ENCODE assay signal across 23 cellular contexts in the genomic region with DNA sequence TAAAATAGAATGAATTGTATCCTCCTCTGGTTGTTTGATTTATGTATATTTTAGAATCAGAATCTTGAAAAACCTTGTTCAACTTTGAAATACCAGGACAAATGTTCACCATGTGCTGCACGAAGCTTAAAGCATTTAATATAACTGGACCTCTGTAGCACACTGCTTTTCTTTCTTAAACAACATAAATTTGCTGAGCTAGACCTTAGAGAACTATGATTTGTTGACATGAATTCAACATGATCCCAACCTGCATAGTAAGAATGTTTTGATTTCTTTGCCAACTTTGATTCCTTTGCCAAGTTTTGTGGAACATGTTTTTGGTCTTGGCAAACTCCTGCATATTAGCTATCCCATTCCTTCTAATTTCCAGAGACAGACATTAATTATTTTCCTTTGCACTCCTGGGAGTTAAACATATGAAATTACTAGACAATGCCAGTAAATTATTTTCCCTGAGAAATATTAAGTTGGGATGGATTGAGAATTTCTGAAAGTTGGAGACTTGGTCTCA.
"Had no signal": no experiment of that assay in that cellular context is flagged by ENCODE, and none has a peak within 500 bp of the region (broad histone marks: within the 10 kb centered on the region; RNA-seq: fewer than 3 reads in every experiment).

No MANE protein-coding gene starts in this region.

- H3K27me3 Mint-ChIP-seq: activated T-helper 17 cell treated with anti-CD3 and anti-CD28 coated beads, Interleukin-2, amount 50 U/mL, for 72 hours had no signal

- H3K27ac ChIP-seq: esophagus muscularis mucosa, foreskin keratinocyte, hepatocyte, lower lobe of right lung, pancreas, thoracic aorta, upper lobe of left lung had no signal

- H3K36me3 Mint-ChIP-seq: stimulated activated effector memory CD8-positive, alpha-beta T cell treated with anti-CD3 and anti-CD28 coated beads, Interleukin-12 subunit alpha, Interleukin-12 subunit beta, amount 100 ng/mL, for 72 hours had no signal

- DNase-seq: activated CD4-positive, alpha-beta T cell treated with anti-CD3 and anti-CD28 coated beads for 48 hours; activated CD4-positive, CD25-positive, alpha-beta regulatory T cell; activated CD8-positive, alpha-beta T cell treated with anti-CD3 and anti-CD28 coated beads for 36 hours; activated naive CD4-positive, alpha-beta T cell; activated naive CD8-positive, alpha-beta T cell treated with anti-CD3 and anti-CD28 coated beads for 36 hours; activated T-cell treated with anti-CD3 and anti-CD28 coated beads, Interleukin-2, amount 50 U/mL, for 1 hour; cerebellar nuclear complex; effector CD4-positive, alpha-beta T cell; foreskin keratinocyte; left cardiac atrium; lower lobe of right lung; pancreas; stimulated activated CD4-positive, alpha-beta T cell treated with anti-CD3 and anti-CD28 coated beads, Interleukin-4, amount 100 ng/mL, for 24 hours; T-helper 1 cell; T-helper 9 cell; upper lobe of left lung had no signal

- H3K4me3 Mint-ChIP-seq: activated CD8-positive, alpha-beta T cell treated with anti-CD3 and anti-CD28 coated beads for 36 hours; activated naive CD8-positive, alpha-beta T cell treated with anti-CD3 and anti-CD28 coated beads for 36 hours; activated T-helper 17 cell treated with anti-CD3 and anti-CD28 coated beads, Interleukin-2, amount 50 U/mL, for 72 hours; stimulated activated effector memory CD8-positive, alpha-beta T cell treated with anti-CD3 and anti-CD28 coated beads, Interleukin-12 subunit alpha, Interleukin-12 subunit beta, amount 100 ng/mL, for 72 hours had no signal

- H3K9me3 ChIP-seq: lower lobe of right lung, pancreas, thoracic aorta, upper lobe of left lung had no signal

- H3K4me1 Mint-ChIP-seq: activated naive CD8-positive, alpha-beta T cell treated with anti-CD3 and anti-CD28 coated beads for 36 hours; activated T-helper 17 cell treated with anti-CD3 and anti-CD28 coated beads, Interleukin-2, amount 50 U/mL, for 72 hours; stimulated activated effector memory CD8-positive, alpha-beta T cell treated with anti-CD3 and anti-CD28 coated beads, Interleukin-12 subunit alpha, Interleukin-12 subunit beta, amount 100 ng/mL, for 72 hours had no signal

- ATAC-seq: activated CD8-positive, alpha-beta T cell treated with anti-CD3 and anti-CD28 coated beads for 36 hours; activated T-helper 17 cell treated with anti-CD3 and anti-CD28 coated beads, Interleukin-2, amount 50 U/mL, for 72 hours; foreskin keratinocyte; left cardiac atrium; lower lobe of right lung; pancreas; sciatic nerve; stimulated activated effector memory CD8-positive, alpha-beta T cell treated with anti-CD3 and anti-CD28 coated beads, Interleukin-12 subunit alpha, Interleukin-12 subunit beta, amount 100 ng/mL, for 72 hours had no signal

- H3K27me3 ChIP-seq: esophagus muscularis mucosa, foreskin keratinocyte, hepatocyte, pancreas, upper lobe of left lung had no signal

- H3K4me1 ChIP-seq: foreskin keratinocyte, lower lobe of right lung, pancreas, upper lobe of left lung had no signal

- H2AFZ ChIP-seq: hepatocyte had no signal

- H3K36me3 ChIP-seq: esophagus muscularis mucosa, lower lobe of right lung, pancreas, thoracic aorta, upper lobe of left lung had no signal

- H3K4me2 ChIP-seq: hepatocyte, smooth muscle cell had no signal

- H3K27ac Mint-ChIP-seq: activated CD8-positive, alpha-beta T cell treated with anti-CD3 and anti-CD28 coated beads for 36 hours; activated naive CD8-positive, alpha-beta T cell treated with anti-CD3 and anti-CD28 coated beads for 36 hours; activated T-helper 17 cell treated with anti-CD3 and anti-CD28 coated beads, Interleukin-2, amount 50 U/mL, for 72 hours; stimulated activated effector memory CD8-positive, alpha-beta T cell treated with anti-CD3 and anti-CD28 coated beads, Interleukin-12 subunit alpha, Interleukin-12 subunit beta, amount 100 ng/mL, for 72 hours had no signal

- H3K4me3 ChIP-seq: esophagus muscularis mucosa, hepatocyte, lower lobe of right lung, pancreas, smooth muscle cell, thoracic aorta, upper lobe of left lung had no signal

- H3K79me2 ChIP-seq: hepatocyte had no signal
